In the genomic region with DNA sequence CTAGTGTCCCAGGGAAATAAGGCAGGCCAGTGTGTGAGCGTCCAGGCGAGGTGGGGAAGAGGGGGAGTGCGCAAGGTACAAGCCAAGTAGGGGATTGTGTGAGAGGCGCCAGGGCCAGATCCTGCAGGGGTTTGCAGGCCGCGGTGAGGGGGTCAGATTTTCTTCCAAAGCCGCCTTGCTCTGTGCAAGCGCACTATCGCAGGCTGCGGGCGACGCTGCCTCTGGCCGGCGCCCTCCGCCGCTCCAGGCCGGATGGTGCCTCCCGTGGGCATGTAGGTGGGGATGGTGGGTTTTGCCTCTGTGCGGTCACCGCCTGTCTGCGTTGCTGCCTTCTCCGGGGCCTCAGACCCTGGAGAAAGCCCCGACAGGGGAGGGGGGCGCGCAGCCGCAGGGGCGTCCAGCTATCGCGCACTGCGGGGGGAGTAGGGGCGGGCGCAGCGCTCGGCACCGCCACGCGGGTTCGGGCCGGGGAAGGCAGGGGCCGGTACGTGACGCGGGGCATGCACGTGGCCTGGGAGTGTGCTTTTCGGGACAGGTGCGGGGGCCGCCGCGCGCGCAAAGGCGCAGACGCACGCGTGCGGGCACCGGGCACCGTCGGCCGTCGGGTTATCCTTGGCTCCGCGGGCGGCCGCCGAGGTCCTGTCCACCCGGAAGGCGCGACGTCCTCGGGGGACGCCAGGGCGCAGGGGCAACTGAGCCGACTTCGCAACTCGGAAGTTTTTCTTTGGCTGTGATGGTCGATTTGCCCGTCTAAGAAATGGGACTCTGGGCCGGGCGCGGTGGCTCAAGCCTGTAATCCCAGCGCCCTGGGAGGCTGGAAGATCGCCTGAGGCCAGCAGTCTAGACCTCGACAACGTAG, we compare ENCODE assay signal across 8 cellular contexts. TPM values are rescaled to one million over a fixed set of nuclear protein-coding genes. Genes with fewer than 3 reads are reported as not detected.
A peak's percentile ranks its signal among the peaks of the same experiment; 100 is the strongest.
DNase-seq lines count a peak whose midpoint lies in the region; ATAC-seq and TF ChIP-seq lines count a peak whose summit lies in the region.

No MANE protein-coding gene starts in this region.

- H3K9me3 ChIP-seq in colonic mucosa, result no peaks in the 10 kb centered on the region
- no peaks in the 10 kb centered on the region for H3K9me3 ChIP-seq in right lobe of liver

- peak overlapping the region; percentile 44 for H3K4me3 ChIP-seq in colonic mucosa
- H3K4me3 ChIP-seq in right lobe of liver, result peak overlapping the region; percentile 43 to 62 (median 58)

- H3K9me3 Mint-ChIP-seq in activated CD4-positive, alpha-beta T cell treated with anti-CD3 and anti-CD28 coated beads for 36 hours (ENCODE audit: low read depth), result no peaks in the 10 kb centered on the region

- H3K9ac ChIP-seq in colonic mucosa (ENCODE audit: low read depth in 2 of 2, low read length in 2 of 2), result peak overlapping the region; percentile 68 to 81

- H3K4me1 Mint-ChIP-seq in activated CD4-positive, alpha-beta T cell treated with anti-CD3 and anti-CD28 coated beads for 36 hours, result peaks cover 17% of the 10 kb centered on the region

- H3K4me3 Mint-ChIP-seq in activated CD4-positive, alpha-beta T cell treated with anti-CD3 and anti-CD28 coated beads for 36 hours, result peak overlapping the region; percentile 74

- ATAC-seq in activated CD4-positive, alpha-beta T cell treated with anti-CD3 and anti-CD28 coated beads for 36 hours, result no peak
- ATAC-seq in right lobe of liver, result peak in 3 of 4 donors; percentile 0 to 1 (median 1)
- ATAC-seq in GM18870 (IDR thresholded peaks at IDR 0.05; ENCODE audit: unreplicated experiment), result no peak

- H3K27me3 ChIP-seq in colonic mucosa (no peaks in the 10 kb centered on the region), right lobe of liver (no peaks in the 10 kb centered on the region)

- TF ChIP-seq CTCF in colonic mucosa (IDR thresholded peaks at IDR 0.05), result no peak
- no peak for TF ChIP-seq CTCF in right lobe of liver (IDR thresholded peaks at IDR 0.05)

- intact Hi-C loops in activated CD4-positive, alpha-beta T cell treated with anti-CD3 and anti-CD28 coated beads for 36 hours (cut with DNase I, micrococcal nuclease), result loop anchor here (2.0 to 5.0 kb wide), 7 partner anchors 18 to 1852 kb away; a partner anchor contains a TSS
- intact Hi-C loops in colonic mucosa (cut with DNase I) (no loop called here), right lobe of liver (cut with DNase I) (no loop called here)

- CTCF ChIA-PET in activated CD4-positive, alpha-beta T cell treated with anti-CD3 and anti-CD28 coated beads for 36 hours (lab: Charles Lee), result interaction anchor here (0.8 to 1.9 kb wide), 7 partner anchors 9 to 126 kb away, joined by 3 to 7 read pairs (median 4); a partner anchor contains a TSS

- POLR2A ChIA-PET in activated CD4-positive, alpha-beta T cell treated with anti-CD3 and anti-CD28 coated beads for 36 hours (lab: Charles Lee), result interaction anchor here (0.5 to 2.7 kb wide), 13 partner anchors 10 to 293 kb away, joined by 3 to 31 read pairs (median 5); a partner anchor contains a TSS

- no peak for TF ChIP-seq POLR2A in right lobe of liver (IDR thresholded peaks at IDR 0.05)

- DNase-seq in DMS53 (lab: John Stamatoyannopoulos, UW) (peak; percentile 63), DMS53 treated with DMSO at 0.1 percent for 48 hours (lab: John Stamatoyannopoulos, UW; ENCODE audit: unreplicated experiment) (no peak), colonic mucosa (peak; percentile 42), right lobe of liver (peak; percentile 60 to 71 (median 65)), NCI-H2171 treated with DMSO at 0.1 percent for 48 hours (lab: John Stamatoyannopoulos, UW) (no peak)
- peak; percentile 73 for DNase-seq in activated CD4-positive, alpha-beta T cell treated with anti-CD3 and anti-CD28 coated beads for 36 hours
- peak; percentile 27 to 37 (median 31) for DNase-seq in stimulated activated CD4-positive, alpha-beta T cell treated with anti-CD3 and anti-CD28 coated beads, TNF-alpha, amount 100 ng/mL, for 4 hours (ENCODE audit: low read depth in 3 of 3)

- no peaks in the 10 kb centered on the region for H3K27me3 Mint-ChIP-seq in activated CD4-positive, alpha-beta T cell treated with anti-CD3 and anti-CD28 coated beads for 36 hours

- WGBS in right lobe of liver (ENCODE audit: insufficient coverage, low coverage, low lambda C conversion rate, missing lambda C conversion rate), result 6% methylated on average over 28 of the region's 85 CpGs

- H3K27ac ChIP-seq in colonic mucosa (peak overlapping the region; percentile 49), right lobe of liver (peak overlapping the region; percentile 32 to 71 (median 55))

- peaks cover 12% of the 10 kb centered on the region for H3K4me1 ChIP-seq in colonic mucosa
- H3K4me1 ChIP-seq in right lobe of liver, result peaks cover 0 to 27% (median 11%) of the 10 kb centered on the region in 4 donors

- peaks cover 24% of the 10 kb centered on the region for H3K36me3 Mint-ChIP-seq in activated CD4-positive, alpha-beta T cell treated with anti-CD3 and anti-CD28 coated beads for 36 hours (ENCODE audit: low read depth)

- H3K36me3 ChIP-seq in colonic mucosa (no peaks in the 10 kb centered on the region), right lobe of liver (peaks cover 0 to 5% (median 0%) of the 10 kb centered on the region in 4 donors)

- peak overlapping the region; percentile 95 for H3K27ac Mint-ChIP-seq in activated CD4-positive, alpha-beta T cell treated with anti-CD3 and anti-CD28 coated beads for 36 hours

RNA-seq across cellular contexts. Expression of a gene that starts 1.1 kb away (rescaled TPM):
- 10 to 100 TPM; 42.4 to 51.4 TPM for total RNA-seq in activated CD4-positive, alpha-beta T cell treated with anti-CD3 and anti-CD28 coated beads for 36 hours
- total RNA-seq in colonic mucosa (10 to 100 TPM; 50.2 to 57.0 TPM), right lobe of liver (10 to 100 TPM; 23.6 to 34.8 (median 28.3) TPM)

Comparison
In these comparisons a context has a peak if more than half of its experiments do, and no peak if none do; other contexts are left out.
1. DNase-seq: peak in DMS53 (single experiment), activated CD4-positive, alpha-beta T cell treated with anti-CD3 and anti-CD28 coated beads for 36 hours (single experiment), colonic mucosa (single experiment), right lobe of liver (3 of 3) and stimulated activated CD4-positive, alpha-beta T cell treated with anti-CD3 and anti-CD28 coated beads, TNF-alpha, amount 100 ng/mL, for 4 hours (3 of 3); none in DMS53 treated with DMSO at 0.1 percent for 48 hours (single experiment) and NCI-H2171 treated with DMSO at 0.1 percent for 48 hours (single experiment).
2. ATAC-seq: peak in right lobe of liver (3 of 4); none in activated CD4-positive, alpha-beta T cell treated with anti-CD3 and anti-CD28 coated beads for 36 hours (single experiment) and GM18870 (single experiment).
3. intact Hi-C loops: an anchor here in activated CD4-positive, alpha-beta T cell treated with anti-CD3 and anti-CD28 coated beads for 36 hours (2.0 to 5.0 kb wide); none called in colonic mucosa and right lobe of liver.